ENCODE assay signal across 8 cellular contexts in genomic region chr2:227325824-227326195, GRCh38. TPM values are rescaled to one million over a fixed set of nuclear protein-coding genes. Genes with fewer than 3 reads are reported as not detected.
DNase-seq lines count a peak whose midpoint lies in the region; ATAC-seq, FAIRE-seq and TF ChIP-seq lines count a peak whose summit lies in the region.

No MANE protein-coding gene starts in this region.

- H3K9me3 ChIP-seq in endothelial cell of umbilical vein (replicated peaks; ENCODE audit: control insufficient read depth, insufficient read depth, low read length) (no peaks in the 10 kb centered on the region), upper lobe of right lung (no peaks in the 10 kb centered on the region)

- BruUV-seq in endothelial cell of umbilical vein (replicated peaks; lab: Mats Ljungman, UMichigan): no TSS peak

- peaks cover 33% of the 10 kb centered on the region for H3K79me2 ChIP-seq in endothelial cell of umbilical vein (ENCODE audit: control insufficient read depth, insufficient read depth, low read length)

- peaks cover 28% of the 10 kb centered on the region for H3K4me1 Mint-ChIP-seq in mesothelial cell of epicardium

- DNase-seq in G401 (ENCODE audit: low spot score) (peak; percentile 51), SK-N-DZ (ENCODE audit: low spot score) (peak; percentile 45), endothelial cell of umbilical vein (ENCODE audit: low read depth, low spot score) (peak; percentile 52), mesothelial cell of epicardium (ENCODE audit: low spot score in 2 of 2, unreplicated experiment in 2 of 2) (peak; percentile 23 to 52), upper lobe of right lung (peak; percentile 66), NCI-H1092 treated with DMSO at 0.1 percent for 48 hours (lab: John Stamatoyannopoulos, UW) (no peak)

- ATAC-seq in HG03066 (IDR thresholded peaks at IDR 0.05; ENCODE audit: low read depth, unreplicated experiment): peak; percentile 1
- ATAC-seq in upper lobe of right lung: peak; percentile 26

- peak overlapping the region; percentile 95 for H3K4me3 Mint-ChIP-seq in mesothelial cell of epicardium

- H3K36me3 ChIP-seq in endothelial cell of umbilical vein (ENCODE audit: control insufficient read depth in 2 of 2, extremely low read depth in 1 of 2, insufficient read depth in 2 of 2, low read length in 2 of 2): peaks cover 0 to 1% of the 10 kb centered on the region in 2 experiments
- H3K36me3 ChIP-seq in upper lobe of right lung: peaks cover 7% of the 10 kb centered on the region

- intact Hi-C loops in endothelial cell of umbilical vein (cut with micrococcal nuclease) (loop anchor here (1.0 to 5.0 kb wide), 3 partner anchors 146 to 536 kb away; partner anchors contain the start of gene AGFG1), upper lobe of right lung (cut with DNase I) (no loop called here)

- POLR2A ChIA-PET in endothelial cell of umbilical vein (lab: Charles Lee): no interaction called here

- peak overlapping the region; percentile 87 for H3K9ac ChIP-seq in endothelial cell of umbilical vein (replicated peaks; ENCODE audit: extremely low read depth, insufficient read depth, low read length)

- TF ChIP-seq CTCF in 22Rv1 (IDR thresholded peaks at IDR 0.05) (peak; percentile 25; the same call in 1 of the 2 replicates), endothelial cell of umbilical vein (IDR thresholded peaks at IDR 0.05; ENCODE audit: extremely low read depth in 1 of 2, insufficient read depth in 1 of 2, low read depth in 1 of 2, low read length in 2 of 2) (no peak), mesothelial cell of epicardium (IDR thresholded peaks at IDR 0.05; ENCODE audit: unreplicated experiment) (no peak), upper lobe of right lung (IDR thresholded peaks at IDR 0.05) (no peak)

- H3K4me1 ChIP-seq in endothelial cell of umbilical vein (ENCODE audit: control insufficient read depth, extremely low read depth, insufficient read depth, low read length): peaks cover 12% of the 10 kb centered on the region
- peaks cover 19% of the 10 kb centered on the region for H3K4me1 ChIP-seq in upper lobe of right lung

- FAIRE-seq in endothelial cell of umbilical vein (lab: Jason Lieb, UNC): peak; percentile 21

- CTCF ChIA-PET in endothelial cell of umbilical vein (lab: Charles Lee): interaction anchor here (0.7 to 3.0 kb wide), 5 partner anchors 10 to 440 kb away, joined by 3 to 10 read pairs (median 5); no protein-coding TSS in a partner anchor

- H3K27ac Mint-ChIP-seq in mesothelial cell of epicardium: peak overlapping the region; percentile 99

- H3K36me3 Mint-ChIP-seq in mesothelial cell of epicardium: peaks cover 15% of the 10 kb centered on the region

- peak overlapping the region; percentile 82 to 94 (median 85) for H3K4me3 ChIP-seq in endothelial cell of umbilical vein (replicated peaks in 1 of 3; ENCODE audit: insufficient read depth in 1 of 3, low read depth in 1 of 3, low read length in 3 of 3)
- peak overlapping the region; percentile 87 for H3K4me3 ChIP-seq in upper lobe of right lung

- H4K20me1 ChIP-seq in endothelial cell of umbilical vein (replicated peaks; ENCODE audit: control insufficient read depth, extremely low read depth, insufficient read depth, low read length): no peaks in the 10 kb centered on the region

- peak overlapping the region; percentile 84 for H3K4me2 ChIP-seq in endothelial cell of umbilical vein (ENCODE audit: insufficient read depth, low read length)

- H3K9me1 ChIP-seq in endothelial cell of umbilical vein (replicated peaks; ENCODE audit: control insufficient read depth, extremely low read depth, insufficient read depth, low read length): no peaks in the 10 kb centered on the region

- no peaks in the 10 kb centered on the region for H3K27me3 ChIP-seq in endothelial cell of umbilical vein (ENCODE audit: control insufficient read depth in 2 of 2, insufficient read depth in 2 of 2, low read length in 2 of 2)
- H3K27me3 ChIP-seq in upper lobe of right lung: no peaks in the 10 kb centered on the region

- peaks cover 21% of the 10 kb centered on the region for H3K9me3 Mint-ChIP-seq in mesothelial cell of epicardium

- H2AFZ ChIP-seq in endothelial cell of umbilical vein (ENCODE audit: low read depth, low read length): peak overlapping the region; percentile 86

- TF ChIP-seq POLR2A in endothelial cell of umbilical vein (IDR thresholded peaks at IDR 0.05; ENCODE audit: low read depth, low read length): no peak

- H3K27me3 Mint-ChIP-seq in mesothelial cell of epicardium (ENCODE audit: low read depth): no peaks in the 10 kb centered on the region

- H3K27ac ChIP-seq in 22Rv1: peak overlapping the region; percentile 69
- H3K27ac ChIP-seq in endothelial cell of umbilical vein (ENCODE audit: insufficient read depth, low read depth, low read length): peak overlapping the region; percentile 59
- H3K27ac ChIP-seq in upper lobe of right lung: peak overlapping the region; percentile 90

- in situ Hi-C loops in G401 (cut with HindIII; ENCODE audit: low sequenced_read_pairs): no loop called here

- dilution Hi-C loops in endothelial cell of umbilical vein (cut with MboI; ENCODE audit: extremely low pct_ligation_motif_present, low sequenced_read_pairs): no loop called here

TF ChIP-seq in endothelial cell of umbilical vein, 7 proteins besides CTCF, POLR2A, EP300 and RAD21:
- TF ChIP-seq EZH2 (IDR thresholded peaks at IDR 0.05; ENCODE audit: borderline replicate concordance, low read depth, low read length, severe bottlenecking) (no peak), MAX (IDR thresholded peaks at IDR 0.05; ENCODE audit: insufficient read depth, insufficient read length) (no peak), JUN (IDR thresholded peaks at IDR 0.05; ENCODE audit: borderline replicate concordance, insufficient read depth, insufficient read length, low read depth) (no peak), POLR2AphosphoS5 (IDR thresholded peaks at IDR 0.05; ENCODE audit: insufficient read depth, low read depth, low read length) (no peak), FOS (IDR thresholded peaks at IDR 0.05; ENCODE audit: borderline replicate concordance, insufficient read depth, low read length) (no peak), GATA2 (IDR thresholded peaks at IDR 0.05; ENCODE audit: insufficient read depth, insufficient read length, low read depth, low read length) (no peak)

RNA-seq across cellular contexts. Expression of gene MFF, which starts 0.8 kb away (rescaled TPM):
- total RNA-seq in G401 (2014; rRNA removed; shearing (Covaris generic)): 116 and 185 TPM in 2 replicates
- 91.4 and 95.1 TPM in 2 replicates for polyA plus RNA-seq in SK-N-DZ (2014; cell fraction: cytosol; rRNA removed)
- polyA plus RNA-seq in SK-N-DZ (2014; cell fraction: nucleus; rRNA removed): 74.2 and 99.5 TPM in 2 replicates
- total RNA-seq in endothelial cell of umbilical vein (60.4 and 65.1 TPM in 2 replicates), mesothelial cell of epicardium (90.2 to 93.9 TPM (median 93.3 TPM) in 3 replicates), upper lobe of right lung (57.2 TPM)
- 32.9 and 36.3 TPM in 2 replicates for polyA plus RNA-seq in endothelial cell of umbilical vein
- 46.8 and 52.4 TPM in 2 replicates for polyA plus RNA-seq in endothelial cell of umbilical vein (2011; cell fraction: cytosol; rRNA removed)
- 81.1 and 88.0 TPM in 2 replicates for polyA plus RNA-seq in endothelial cell of umbilical vein (2011; cell fraction: nucleus; rRNA removed)
- polyA plus RNA-seq in endothelial cell of umbilical vein (2012): 67.2 and 81.6 TPM in 2 replicates
- polyA minus RNA-seq in endothelial cell of umbilical vein: 34.1 and 34.8 TPM in 2 replicates
- 113 TPM for polyA minus RNA-seq in endothelial cell of umbilical vein (2011; cell fraction: cytosol; rRNA and poly(A)+ RNA removed)
- 64.8 and 71.7 TPM in 2 replicates for polyA minus RNA-seq in endothelial cell of umbilical vein (2011; cell fraction: nucleus; rRNA and poly(A)+ RNA removed)

RNA-seq across cellular contexts. Expression of gene TM4SF20, which starts 53.3 kb away (rescaled TPM):
- total RNA-seq in G401 (2014; rRNA removed; shearing (Covaris generic)): not detected in 2 replicates
- not detected in 2 replicates for polyA plus RNA-seq in SK-N-DZ (2014; cell fraction: cytosol; rRNA removed)
- not detected in 2 replicates for polyA plus RNA-seq in SK-N-DZ (2014; cell fraction: nucleus; rRNA removed)
- total RNA-seq in endothelial cell of umbilical vein (not detected in 2 replicates), mesothelial cell of epicardium (not detected in 3 replicates), upper lobe of right lung (not detected)
- not detected in 2 replicates for polyA plus RNA-seq in endothelial cell of umbilical vein
- polyA plus RNA-seq in endothelial cell of umbilical vein (2011; cell fraction: cytosol; rRNA removed): not detected in 2 replicates
- not detected in 2 replicates for polyA plus RNA-seq in endothelial cell of umbilical vein (2011; cell fraction: nucleus; rRNA removed)
- not detected in 2 replicates for polyA plus RNA-seq in endothelial cell of umbilical vein (2012)
- not detected in 2 replicates for polyA minus RNA-seq in endothelial cell of umbilical vein
- not detected for polyA minus RNA-seq in endothelial cell of umbilical vein (2011; cell fraction: cytosol; rRNA and poly(A)+ RNA removed)
- not detected in 2 replicates for polyA minus RNA-seq in endothelial cell of umbilical vein (2011; cell fraction: nucleus; rRNA and poly(A)+ RNA removed)
